In genomic region chr19:17340871-17341357, GRCh38 we compare ENCODE assay signal across 1 cellular context.
A peak's percentile ranks its signal among the peaks of the same experiment; 100 is the strongest.
TF ChIP-seq lines count a peak whose summit lies in the region.

No MANE protein-coding gene starts in this region.

TF ChIP-seq in H1, 55 proteins besides CTCF, POLR2A, EP300 and RAD21:
- TF ChIP-seq RNF2 (IDR thresholded peaks at IDR 0.05; ENCODE audit: borderline replicate concordance, low read depth, low read length, missing control alignments, poor library complexity, severe bottlenecking) (no peak), HDAC6 (IDR thresholded peaks at IDR 0.05; ENCODE audit: low read depth, low read length) (no peak), SP1 (IDR thresholded peaks at IDR 0.05; ENCODE audit: low read depth, low read length) (no peak), NRF1 (IDR thresholded peaks at IDR 0.05; ENCODE audit: low read depth, low read length) (no peak), GABPA (IDR thresholded peaks at IDR 0.05; ENCODE audit: borderline replicate concordance, insufficient read depth, low read length) (no peak; the same call in 1 of the 2 replicates), SAP30 (IDR thresholded peaks at IDR 0.05; ENCODE audit: insufficient read depth, insufficient replicate concordance, low read length) (no peak), E2F6 (IDR thresholded peaks at IDR 0.05) (peak; percentile 62), FOSL1 (IDR thresholded peaks at IDR 0.05; ENCODE audit: insufficient read depth, low read depth, low read length) (no peak), SP2 (IDR thresholded peaks at IDR 0.05; ENCODE audit: low read length) (no peak), ASH2L (IDR thresholded peaks at IDR 0.05; ENCODE audit: low read length) (peak; percentile 39), TCF12 (IDR thresholded peaks at IDR 0.05; ENCODE audit: low read depth, low read length) (no peak), YY1 (IDR thresholded peaks at IDR 0.05; ENCODE audit: low read depth, low read length) (no peak), PHF8 (conservative IDR thresholded peaks at IDR 0.05; ENCODE audit: low read depth, low read length) (no peak), CHD1 (IDR thresholded peaks at IDR 0.05; ENCODE audit: low read depth, low read length) (no peak), CTBP2 (IDR thresholded peaks at IDR 0.05; ENCODE audit: borderline replicate concordance, insufficient read depth, insufficient read length, low read length) (no peak), HDAC2 (IDR thresholded peaks at IDR 0.05; ENCODE audit: borderline replicate concordance in 1 of 2, low read depth in 2 of 2, low read length in 2 of 2) (no peak), NANOG (IDR thresholded peaks at IDR 0.05; ENCODE audit: insufficient read depth, low read depth, low read length, poor library complexity, severe bottlenecking) (no peak), KDM1A (IDR thresholded peaks at IDR 0.05; ENCODE audit: borderline replicate concordance, low read length) (no peak), SIRT6 (IDR thresholded peaks at IDR 0.05; ENCODE audit: low read length) (no peak), BACH1 (IDR thresholded peaks at IDR 0.05; ENCODE audit: low read length) (no peak), USF2 (IDR thresholded peaks at IDR 0.05; ENCODE audit: low read length) (no peak), MAFK (IDR thresholded peaks at IDR 0.05; ENCODE audit: low read depth, low read length) (no peak), CEBPB (IDR thresholded peaks at IDR 0.05; ENCODE audit: low read depth, low read length) (peak; percentile 46; the same call in 1 of the 2 replicates), ZNF274 (IDR thresholded peaks at IDR 0.05; ENCODE audit: borderline replicate concordance, extremely low read depth, low read length) (no peak), CBX5 (IDR thresholded peaks at IDR 0.05; ENCODE audit: low read depth, low read length) (no peak), RXRA (IDR thresholded peaks at IDR 0.05; ENCODE audit: insufficient read depth, low read depth, low read length) (no peak), RBBP5 (IDR thresholded peaks at IDR 0.05; ENCODE audit: borderline replicate concordance, low read depth, low read length) (no peak), CHD7 (IDR thresholded peaks at IDR 0.05; ENCODE audit: insufficient replicate concordance, low read length) (no peak), SIN3A (conservative IDR thresholded peaks at IDR 0.05 in 1 of 2, IDR thresholded peaks at IDR 0.05 in 1 of 2; ENCODE audit: low read depth in 1 of 2, low read length in 2 of 2) (no peak), RFX5 (IDR thresholded peaks at IDR 0.05; ENCODE audit: borderline replicate concordance, low read depth, low read length) (no peak), TAF7 (optimal IDR thresholded peaks at IDR 0.05; ENCODE audit: borderline replicate concordance, low read depth, low read length) (no peak), CHD2 (IDR thresholded peaks at IDR 0.05; ENCODE audit: low read length) (no peak), JUN (IDR thresholded peaks at IDR 0.05; ENCODE audit: low read depth, low read length) (no peak), CBX8 (IDR thresholded peaks at IDR 0.05; ENCODE audit: borderline replicate concordance, low read depth, low read length) (no peak), TBP (IDR thresholded peaks at IDR 0.05; ENCODE audit: low read depth, low read length) (no peak), SP4 (IDR thresholded peaks at IDR 0.05; ENCODE audit: low read length) (no peak), EZH2 (IDR thresholded peaks at IDR 0.05; ENCODE audit: low read depth, low read length, severe bottlenecking) (no peak), KDM4A (IDR thresholded peaks at IDR 0.05; ENCODE audit: low read depth, low read length, severe bottlenecking) (no peak), TAF1 (IDR thresholded peaks at IDR 0.05; ENCODE audit: low read depth, low read length) (peak; percentile 55; the same call in 1 of the 2 replicates), POLR2AphosphoS5 (IDR thresholded peaks at IDR 0.05; ENCODE audit: low read depth, low read length) (no peak; the same call in 1 of the 2 replicates), ATF2 (IDR thresholded peaks at IDR 0.05; ENCODE audit: low read length) (0 out of 2 replicates have a peak, but pooled peaks have one; percentile 57), MAX (IDR thresholded peaks at IDR 0.05) (peak; percentile 42; the same call in 1 of the 2 replicates), POU5F1 (IDR thresholded peaks at IDR 0.05; ENCODE audit: low read depth, low read length) (no peak), BCL11A (IDR thresholded peaks at IDR 0.05; ENCODE audit: low read depth in 2 of 2, low read length in 2 of 2) (no peak), KDM5A (IDR thresholded peaks at IDR 0.05; ENCODE audit: low read length) (no peak), TEAD4 (IDR thresholded peaks at IDR 0.05; ENCODE audit: low read depth, low read length) (no peak), CREB1 (IDR thresholded peaks at IDR 0.05) (no peak), EGR1 (IDR thresholded peaks at IDR 0.05; ENCODE audit: borderline replicate concordance, low read depth, low read length) (no peak), SIX5 (IDR thresholded peaks at IDR 0.05; ENCODE audit: low read depth, low read length) (no peak), BRCA1 (IDR thresholded peaks at IDR 0.05; ENCODE audit: low read depth, low read length) (no peak)
